ENCODE assay signal across 2 cellular contexts in the genomic region with DNA sequence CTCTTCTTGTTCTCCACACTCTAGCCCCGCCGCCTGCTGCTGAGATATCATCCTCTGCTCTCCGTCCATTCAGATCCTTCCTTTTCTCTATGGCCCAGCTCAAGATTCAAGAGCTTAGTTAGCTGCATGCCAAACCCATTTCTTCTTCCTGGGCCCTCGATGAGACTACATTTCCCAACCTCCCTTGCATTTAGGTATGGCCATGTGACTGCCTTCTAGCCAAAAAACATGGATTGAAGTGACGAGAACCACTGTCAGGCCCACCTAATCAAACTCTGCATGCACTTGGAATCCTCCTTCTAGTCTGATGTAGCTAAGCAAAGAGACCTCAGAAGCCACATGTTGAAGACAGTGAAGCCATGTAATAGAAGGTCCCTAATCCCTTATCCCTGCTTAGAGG.
TF ChIP-seq lines count a peak whose summit lies in the region.

No MANE protein-coding gene starts in this region.

TF ChIP-seq in GM23338, 12 proteins besides CTCF, POLR2A, EP300 and RAD21:
- TF ChIP-seq EZH2 (IDR thresholded peaks at IDR 0.05; ENCODE audit: low read depth, unreplicated experiment) (no peak), EZH2phosphoT487 (IDR thresholded peaks at IDR 0.05; ENCODE audit: unreplicated experiment) (no peak), POLR2AphosphoS5 (IDR thresholded peaks at IDR 0.05; ENCODE audit: low read depth) (no peak), CREB1 (CRISPR knock-in tag; IDR thresholded peaks at IDR 0.05; ENCODE audit: low read depth) (peak; percentile 15; the same call in 1 of the 2 replicates)
- TF ChIP-seq, protein P1, sequence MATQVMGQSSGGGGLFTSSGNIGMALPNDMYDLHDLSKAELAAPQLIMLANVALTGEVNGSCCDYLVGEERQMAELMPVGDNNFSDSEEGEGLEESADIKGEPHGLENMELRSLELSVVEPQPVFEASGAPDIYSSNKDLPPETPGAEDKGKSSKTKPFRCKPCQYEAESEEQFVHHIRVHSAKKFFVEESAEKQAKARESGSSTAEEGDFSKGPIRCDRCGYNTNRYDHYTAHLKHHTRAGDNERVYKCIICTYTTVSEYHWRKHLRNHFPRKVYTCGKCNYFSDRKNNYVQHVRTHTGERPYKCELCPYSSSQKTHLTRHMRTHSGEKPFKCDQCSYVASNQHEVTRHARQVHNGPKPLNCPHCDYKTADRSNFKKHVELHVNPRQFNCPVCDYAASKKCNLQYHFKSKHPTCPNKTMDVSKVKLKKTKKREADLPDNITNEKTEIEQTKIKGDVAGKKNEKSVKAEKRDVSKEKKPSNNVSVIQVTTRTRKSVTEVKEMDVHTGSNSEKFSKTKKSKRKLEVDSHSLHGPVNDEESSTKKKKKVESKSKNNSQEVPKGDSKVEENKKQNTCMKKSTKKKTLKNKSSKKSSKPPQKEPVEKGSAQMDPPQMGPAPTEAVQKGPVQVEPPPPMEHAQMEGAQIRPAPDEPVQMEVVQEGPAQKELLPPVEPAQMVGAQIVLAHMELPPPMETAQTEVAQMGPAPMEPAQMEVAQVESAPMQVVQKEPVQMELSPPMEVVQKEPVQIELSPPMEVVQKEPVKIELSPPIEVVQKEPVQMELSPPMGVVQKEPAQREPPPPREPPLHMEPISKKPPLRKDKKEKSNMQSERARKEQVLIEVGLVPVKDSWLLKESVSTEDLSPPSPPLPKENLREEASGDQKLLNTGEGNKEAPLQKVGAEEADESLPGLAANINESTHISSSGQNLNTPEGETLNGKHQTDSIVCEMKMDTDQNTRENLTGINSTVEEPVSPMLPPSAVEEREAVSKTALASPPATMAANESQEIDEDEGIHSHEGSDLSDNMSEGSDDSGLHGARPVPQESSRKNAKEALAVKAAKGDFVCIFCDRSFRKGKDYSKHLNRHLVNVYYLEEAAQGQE (IDR thresholded peaks at IDR 0.05; ENCODE audit: unreplicated experiment), result no peak
- TF ChIP-seq, protein P2, sequence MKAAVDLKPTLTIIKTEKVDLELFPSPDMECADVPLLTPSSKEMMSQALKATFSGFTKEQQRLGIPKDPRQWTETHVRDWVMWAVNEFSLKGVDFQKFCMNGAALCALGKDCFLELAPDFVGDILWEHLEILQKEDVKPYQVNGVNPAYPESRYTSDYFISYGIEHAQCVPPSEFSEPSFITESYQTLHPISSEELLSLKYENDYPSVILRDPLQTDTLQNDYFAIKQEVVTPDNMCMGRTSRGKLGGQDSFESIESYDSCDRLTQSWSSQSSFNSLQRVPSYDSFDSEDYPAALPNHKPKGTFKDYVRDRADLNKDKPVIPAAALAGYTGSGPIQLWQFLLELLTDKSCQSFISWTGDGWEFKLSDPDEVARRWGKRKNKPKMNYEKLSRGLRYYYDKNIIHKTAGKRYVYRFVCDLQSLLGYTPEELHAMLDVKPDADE (IDR thresholded peaks at IDR 0.05), result peak; percentile 88

TF ChIP-seq in H1, 55 proteins besides CTCF, POLR2A, EP300 and RAD21:
- TF ChIP-seq, protein P3, sequence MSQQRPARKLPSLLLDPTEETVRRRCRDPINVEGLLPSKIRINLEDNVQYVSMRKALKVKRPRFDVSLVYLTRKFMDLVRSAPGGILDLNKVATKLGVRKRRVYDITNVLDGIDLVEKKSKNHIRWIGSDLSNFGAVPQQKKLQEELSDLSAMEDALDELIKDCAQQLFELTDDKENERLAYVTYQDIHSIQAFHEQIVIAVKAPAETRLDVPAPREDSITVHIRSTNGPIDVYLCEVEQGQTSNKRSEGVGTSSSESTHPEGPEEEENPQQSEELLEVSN (IDR thresholded peaks at IDR 0.05), result no peak
- TF ChIP-seq, protein P4, sequence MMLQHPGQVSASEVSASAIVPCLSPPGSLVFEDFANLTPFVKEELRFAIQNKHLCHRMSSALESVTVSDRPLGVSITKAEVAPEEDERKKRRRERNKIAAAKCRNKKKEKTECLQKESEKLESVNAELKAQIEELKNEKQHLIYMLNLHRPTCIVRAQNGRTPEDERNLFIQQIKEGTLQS (IDR thresholded peaks at IDR 0.05; ENCODE audit: insufficient read depth, low read depth, low read length), result 0 out of 2 replicates have a peak, but pooled peaks have one; percentile 34
- no peak for TF ChIP-seq BACH1 (IDR thresholded peaks at IDR 0.05; ENCODE audit: low read length)
- no peak for TF ChIP-seq BRCA1 (IDR thresholded peaks at IDR 0.05; ENCODE audit: low read depth, low read length)
- TF ChIP-seq GABPA (IDR thresholded peaks at IDR 0.05; ENCODE audit: borderline replicate concordance, insufficient read depth, low read length), result no peak
- no peak for TF ChIP-seq HDAC2 (IDR thresholded peaks at IDR 0.05; ENCODE audit: borderline replicate concordance in 1 of 2, low read depth in 2 of 2, low read length in 2 of 2)
- no peak for TF ChIP-seq CTBP2 (IDR thresholded peaks at IDR 0.05; ENCODE audit: borderline replicate concordance, insufficient read depth, insufficient read length, low read length)
- no peak for TF ChIP-seq SP2 (IDR thresholded peaks at IDR 0.05; ENCODE audit: low read length)
- peak; percentile 48 for TF ChIP-seq SIX5 (IDR thresholded peaks at IDR 0.05; ENCODE audit: low read depth, low read length)
- TF ChIP-seq PHF8 (conservative IDR thresholded peaks at IDR 0.05; ENCODE audit: low read depth, low read length), result no peak
- TF ChIP-seq SIN3A (conservative IDR thresholded peaks at IDR 0.05 in 1 of 2, IDR thresholded peaks at IDR 0.05 in 1 of 2; ENCODE audit: low read depth in 1 of 2, low read length in 2 of 2), result no peak
- TF ChIP-seq MAFK (IDR thresholded peaks at IDR 0.05; ENCODE audit: low read depth, low read length), result no peak
- no peak for TF ChIP-seq CREB1 (IDR thresholded peaks at IDR 0.05)
- peak; percentile 9; the same call in 1 of the 2 replicates for TF ChIP-seq SRF (IDR thresholded peaks at IDR 0.05; ENCODE audit: low read depth, low read length)
- TF ChIP-seq, protein P5, sequence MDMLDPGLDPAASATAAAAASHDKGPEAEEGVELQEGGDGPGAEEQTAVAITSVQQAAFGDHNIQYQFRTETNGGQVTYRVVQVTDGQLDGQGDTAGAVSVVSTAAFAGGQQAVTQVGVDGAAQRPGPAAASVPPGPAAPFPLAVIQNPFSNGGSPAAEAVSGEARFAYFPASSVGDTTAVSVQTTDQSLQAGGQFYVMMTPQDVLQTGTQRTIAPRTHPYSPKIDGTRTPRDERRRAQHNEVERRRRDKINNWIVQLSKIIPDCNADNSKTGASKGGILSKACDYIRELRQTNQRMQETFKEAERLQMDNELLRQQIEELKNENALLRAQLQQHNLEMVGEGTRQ (IDR thresholded peaks at IDR 0.05; ENCODE audit: low read length), result peak; percentile 77
- TF ChIP-seq POLR2AphosphoS5 (IDR thresholded peaks at IDR 0.05; ENCODE audit: low read depth, low read length), result no peak
- no peak for TF ChIP-seq YY1 (IDR thresholded peaks at IDR 0.05; ENCODE audit: low read depth, low read length)
- TF ChIP-seq, protein P6, sequence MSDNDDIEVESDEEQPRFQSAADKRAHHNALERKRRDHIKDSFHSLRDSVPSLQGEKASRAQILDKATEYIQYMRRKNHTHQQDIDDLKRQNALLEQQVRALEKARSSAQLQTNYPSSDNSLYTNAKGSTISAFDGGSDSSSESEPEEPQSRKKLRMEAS (IDR thresholded peaks at IDR 0.05), result peak; percentile 51
- no peak for TF ChIP-seq BCL11A (IDR thresholded peaks at IDR 0.05; ENCODE audit: low read depth in 2 of 2, low read length in 2 of 2)
- no peak for TF ChIP-seq SP1 (IDR thresholded peaks at IDR 0.05; ENCODE audit: low read depth, low read length)
